ENCODE assay signal across 40 cellular contexts in the genomic region with DNA sequence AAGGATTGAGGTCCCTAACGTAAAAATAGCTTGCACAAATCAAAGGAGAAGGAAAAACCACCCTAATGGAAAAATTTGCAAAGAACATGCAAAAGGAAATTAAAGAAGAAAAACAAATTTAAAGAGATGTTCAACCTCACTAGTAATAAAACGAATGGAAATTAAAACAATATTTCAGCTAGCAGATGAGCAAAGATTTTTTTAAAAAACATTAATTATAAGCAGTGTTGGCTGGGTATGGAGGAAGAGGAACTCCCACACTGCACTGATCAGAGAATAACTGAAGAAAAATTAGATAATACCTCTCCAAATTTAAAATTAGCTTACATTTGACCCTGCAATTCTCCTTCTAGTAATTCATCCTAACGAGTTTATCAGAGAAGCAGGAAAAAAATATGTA.
"Had no signal": no experiment of that assay in that cellular context is flagged by ENCODE, and none has a peak within 500 bp of the region (broad histone marks: within the 10 kb centered on the region; RNA-seq: fewer than 3 reads in every experiment).

No MANE protein-coding gene starts in this region.

- H3K4me3 Mint-ChIP-seq: activated naive CD4-positive, alpha-beta T cell treated with anti-CD3 and anti-CD28 coated beads for 36 hours; activated naive CD4-positive, alpha-beta T cell treated with anti-CD3 and anti-CD28 coated beads, Interleukin-2, amount 10 ng/mL, durations not matched to agents 7 days and 5 days; activated naive CD4-positive, alpha-beta T cell treated with anti-CD3 and anti-CD28 coated beads, Interleukin-2, amount 50 U/mL, for 24 hours; activated naive CD8-positive, alpha-beta T cell; activated naive CD8-positive, alpha-beta T cell treated with anti-CD3 and anti-CD28 coated beads for 36 hours; activated naive CD8-positive, alpha-beta T cell treated with anti-CD3 and anti-CD28 coated beads, Interleukin-2, amount 10 ng/mL, durations not matched to agents 7 days and 5 days; activated naive CD8-positive, alpha-beta T cell treated with anti-CD3 and anti-CD28 coated beads, Interleukin-2, amount 50 U/mL, for 24 hours; activated T-cell treated with anti-CD3 and anti-CD28 coated beads, Interleukin-2, amount 50 U/mL, for 24 hours; activated T-cell treated with anti-CD3 and anti-CD28 coated beads, Interleukin-2, amount 50 U/mL, for 4 hours; activated T-cell treated with anti-CD3 and anti-CD28 coated beads, Interleukin-2, amount 50 U/mL, for 72 hours; activated T-helper 1 cell treated with anti-CD3 and anti-CD28 coated beads, Interleukin-12 subunit alpha, Interleukin-12 subunit beta, Interleukin-2, Interleukin-4 antibody, amounts not matched to agents 30 ng/mL and 10 ng/mL and 1 ng/mL, durations not matched to agents 14 hours and 24 hours and 36 hours; activated T-helper 17 cell treated with anti-CD3 and anti-CD28 coated beads, Interleukin-2, amount 50 U/mL, for 72 hours; brain; central memory CD8-positive, alpha-beta T cell had no signal

- H3K4me1 ChIP-seq: adrenal gland, ascending aorta, body of pancreas, breast epithelium had no signal

- H3K27ac Mint-ChIP-seq: activated naive CD4-positive, alpha-beta T cell treated with anti-CD3 and anti-CD28 coated beads for 36 hours; activated naive CD4-positive, alpha-beta T cell treated with anti-CD3 and anti-CD28 coated beads, Interleukin-2, amount 10 ng/mL, durations not matched to agents 7 days and 5 days; activated naive CD4-positive, alpha-beta T cell treated with anti-CD3 and anti-CD28 coated beads, Interleukin-2, amount 50 U/mL, for 24 hours; activated naive CD4-positive, alpha-beta T cell treated with anti-CD3 and anti-CD28 coated beads, Interleukin-2, amount 50 U/mL, for 72 hours; activated naive CD8-positive, alpha-beta T cell; activated naive CD8-positive, alpha-beta T cell treated with anti-CD3 and anti-CD28 coated beads for 36 hours; activated naive CD8-positive, alpha-beta T cell treated with anti-CD3 and anti-CD28 coated beads, Interleukin-2, amount 10 ng/mL, durations not matched to agents 7 days and 5 days; activated naive CD8-positive, alpha-beta T cell treated with anti-CD3 and anti-CD28 coated beads, Interleukin-2, amount 50 U/mL, for 24 hours; activated T-cell treated with anti-CD3 and anti-CD28 coated beads, Interleukin-2, amount 50 U/mL, for 24 hours; activated T-cell treated with anti-CD3 and anti-CD28 coated beads, Interleukin-2, amount 50 U/mL, for 72 hours; activated T-helper 1 cell treated with anti-CD3 and anti-CD28 coated beads, Interleukin-12 subunit alpha, Interleukin-12 subunit beta, Interleukin-2, Interleukin-4 antibody, amounts not matched to agents 30 ng/mL and 10 ng/mL and 1 ng/mL, durations not matched to agents 14 hours and 24 hours and 36 hours; activated T-helper 17 cell treated with anti-CD3 and anti-CD28 coated beads, Interleukin-2, amount 50 U/mL, for 72 hours; activated T-helper 2 cell treated with anti-CD3 and anti-CD28 coated beads, Interferon-gamma antibody, Interleukin-2, Interleukin-4, amounts not matched to agents 10 μg/mL and 5 μg/mL and 100 μg/mL, durations not matched to agents 14 hours and 24 hours and 36 hours had no signal

- H3K4me3 ChIP-seq: adrenal gland, ascending aorta, body of pancreas, breast epithelium, cardiac muscle cell had no signal

- ATAC-seq: activated naive CD4-positive, alpha-beta T cell treated with anti-CD3 and anti-CD28 coated beads, Interleukin-2, amount 50 U/mL, for 72 hours; activated naive CD8-positive, alpha-beta T cell treated with anti-CD3 and anti-CD28 coated beads, Interleukin-2, amount 50 U/mL, for 24 hours; activated T-cell treated with anti-CD3 and anti-CD28 coated beads, Interleukin-2, amount 50 U/mL, for 4 hours; activated T-cell treated with anti-CD3 and anti-CD28 coated beads, Interleukin-2, amount 50 U/mL, for 72 hours; activated T-helper 17 cell treated with anti-CD3 and anti-CD28 coated beads, Interleukin-2, amount 50 U/mL, for 72 hours; body of pancreas had no signal

- H3K4me1 Mint-ChIP-seq: activated naive CD4-positive, alpha-beta T cell treated with anti-CD3 and anti-CD28 coated beads, Interleukin-2, amount 10 ng/mL, durations not matched to agents 7 days and 5 days; activated naive CD4-positive, alpha-beta T cell treated with anti-CD3 and anti-CD28 coated beads, Interleukin-2, amount 50 U/mL, for 24 hours; activated naive CD8-positive, alpha-beta T cell treated with anti-CD3 and anti-CD28 coated beads, Interleukin-2, amount 50 U/mL, for 24 hours; activated T-helper 17 cell treated with anti-CD3 and anti-CD28 coated beads, Interleukin-2, amount 50 U/mL, for 72 hours; central memory CD8-positive, alpha-beta T cell had no signal

- DNase-seq: activated effector memory CD4-positive, alpha-beta T cell treated with anti-CD3 and anti-CD28 coated beads, Interleukin-2, amount 50 U/mL, for 16 hours; activated effector memory CD4-positive, alpha-beta T cell treated with Interleukin-2 at 50 U/mL for 16 hours; activated gamma-delta T cell; activated gamma-delta T cell treated with Interleukin-2 at 50 U/mL for 16 hours; activated naive CD4-positive, alpha-beta T cell; activated naive CD4-positive, alpha-beta T cell treated with anti-CD3 and anti-CD28 coated beads for 36 hours; activated naive CD4-positive, alpha-beta T cell treated with anti-CD3 and anti-CD28 coated beads, Interleukin-2, amount 10 ng/mL, durations not matched to agents 7 days and 5 days; activated naive CD4-positive, alpha-beta T cell treated with anti-CD3 and anti-CD28 coated beads, Interleukin-2, amount 50 U/mL, for 16 hours; activated naive CD4-positive, alpha-beta T cell treated with Interleukin-2 at 50 U/mL for 16 hours; activated naive CD8-positive, alpha-beta T cell treated with anti-CD3 and anti-CD28 coated beads for 36 hours; activated naive CD8-positive, alpha-beta T cell treated with anti-CD3 and anti-CD28 coated beads, Interleukin-2, amount 10 ng/mL, durations not matched to agents 7 days and 5 days; activated naive CD8-positive, alpha-beta T cell treated with anti-CD3 and anti-CD28 coated beads, Interleukin-2, amount 50 U/mL, for 24 hours; activated T-cell treated with anti-CD3 and anti-CD28 coated beads, Interleukin-2, amount 50 U/mL, for 1 hour; activated T-cell treated with anti-CD3 and anti-CD28 coated beads, Interleukin-2, amount 50 U/mL, for 24 hours; activated T-cell treated with anti-CD3 and anti-CD28 coated beads, Interleukin-2, amount 50 U/mL, for 4 hours; activated T-cell treated with anti-CD3 and anti-CD28 coated beads, Interleukin-2, amount 50 U/mL, for 48 hours; activated T-cell treated with anti-CD3 and anti-CD28 coated beads, Interleukin-2, amount 50 U/mL, for 72 hours; adrenal gland; amniotic stem cell; amygdala; anterior cingulate cortex; aorta; body of pancreas; brain microvascular endothelial cell; caudate nucleus; central memory CD4-positive, alpha-beta T cell; cerebellar nuclear complex had no signal

- H3K36me3 Mint-ChIP-seq: activated naive CD4-positive, alpha-beta T cell treated with anti-CD3 and anti-CD28 coated beads, Interleukin-2, amount 10 ng/mL, durations not matched to agents 7 days and 5 days; activated naive CD4-positive, alpha-beta T cell treated with anti-CD3 and anti-CD28 coated beads, Interleukin-2, amount 50 U/mL, for 24 hours; activated naive CD4-positive, alpha-beta T cell treated with anti-CD3 and anti-CD28 coated beads, Interleukin-2, amount 50 U/mL, for 72 hours; activated naive CD8-positive, alpha-beta T cell; activated naive CD8-positive, alpha-beta T cell treated with anti-CD3 and anti-CD28 coated beads for 36 hours; brain had no signal

- H3K27me3 Mint-ChIP-seq: brain had no signal

- H3K9me3 Mint-ChIP-seq: activated naive CD8-positive, alpha-beta T cell treated with anti-CD3 and anti-CD28 coated beads, Interleukin-2, amount 50 U/mL, for 24 hours; activated T-helper 1 cell treated with anti-CD3 and anti-CD28 coated beads, Interleukin-12 subunit alpha, Interleukin-12 subunit beta, Interleukin-2, Interleukin-4 antibody, amounts not matched to agents 30 ng/mL and 10 ng/mL and 1 ng/mL, durations not matched to agents 14 hours and 24 hours and 36 hours had no signal

- H3K27ac ChIP-seq: adrenal gland, ascending aorta, body of pancreas, brain microvascular endothelial cell, breast epithelium, cardiac muscle cell had no signal

- H3K9me3 ChIP-seq: body of pancreas had no signal

- FAIRE-seq: astrocyte, bronchial epithelial cell had no signal
